20 cellular contexts compared by ENCODE assay signal in the genomic region with DNA sequence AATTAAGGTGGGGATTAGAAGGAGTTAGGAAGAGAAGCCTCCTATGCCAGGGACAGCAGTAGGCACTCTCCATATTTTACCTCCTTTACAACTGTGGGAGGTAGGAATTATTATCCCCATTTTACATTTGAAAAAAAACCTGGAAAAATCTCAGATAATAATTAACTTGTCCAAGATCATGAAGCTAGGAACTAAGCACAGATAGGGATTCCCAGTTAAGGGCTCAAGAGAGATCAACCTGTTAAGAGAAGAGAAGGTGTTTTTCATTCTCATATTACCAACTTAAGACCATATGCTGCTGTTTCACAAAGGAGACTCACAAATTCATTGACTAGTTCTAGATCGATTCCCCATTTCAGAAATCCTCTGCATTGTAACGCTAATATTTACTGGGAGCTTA. TPM values are rescaled to one million over a fixed set of nuclear protein-coding genes. Genes with fewer than 3 reads are reported as not detected.
DNase-seq lines count a peak whose midpoint lies in the region; ATAC-seq, FAIRE-seq and TF ChIP-seq lines count a peak whose summit lies in the region.
"Had no signal": no experiment of that assay in that cellular context is flagged by ENCODE, and none has a peak within 500 bp of the region (broad histone marks: within the 10 kb centered on the region; RNA-seq: fewer than 3 reads in every experiment).

No MANE protein-coding gene starts in this region.

- WGBS in H9 (ENCODE audit: extremely low coverage, insufficient read length, low lambda C conversion rate): no CpG with 5 or more reads among the region's 2 CpGs

- peak overlapping the region; percentile 55 for H3K4me2 ChIP-seq in H9 (ENCODE audit: insufficient read depth, insufficient read length, low read length)
- H3K4me2 ChIP-seq in keratinocyte (ENCODE audit: control insufficient read depth, extremely low read depth, insufficient read depth, low read depth, low read length): peak overlapping the region; percentile 71
- H3K4me2 ChIP-seq in skeletal muscle satellite cell (ENCODE audit: low read length): peak overlapping the region; percentile 14

- H3K14ac ChIP-seq in H9 (ENCODE audit: insufficient read depth, low read length): no peak overlapping the region

- H3K4me1 ChIP-seq in H9 (ENCODE audit: insufficient read depth, low read length) (peaks cover 6% of the 10 kb centered on the region; the same call in 1 of the 2 replicates), keratinocyte (ENCODE audit: control insufficient read depth, extremely low read depth, insufficient read depth, low read length) (peaks cover 13% of the 10 kb centered on the region), skeletal muscle satellite cell (ENCODE audit: control insufficient read depth, insufficient read depth, low read length) (peaks cover 29% of the 10 kb centered on the region)

- no peaks in the 10 kb centered on the region; the same call in 1 of the 2 replicates for H3K27me3 Mint-ChIP-seq in H9 (ENCODE audit: low read depth)
- H3K27me3 Mint-ChIP-seq in stimulated activated naive B cell treated with anti-CD40 and anti-IgM and Interleukin-4, amounts not matched to agents 10 μg/mL and 1 μg/mL and 100 μg/mL, for 72 hours: peaks cover 0 to 5% of the 10 kb centered on the region in 2 donors
- H3K27me3 Mint-ChIP-seq: activated naive CD8-positive, alpha-beta T cell treated with anti-CD3 and anti-CD28 coated beads, Interleukin-2, amount 50 U/mL, for 24 hours had no signal

- no peak overlapping the region for H3T11ph ChIP-seq in H9 (ENCODE audit: low read length)

- DNase-seq in H9 (no peak), keratinocyte (ENCODE audit: low read depth, low spot score) (no peak), AG08396 (ENCODE audit: low spot score) (no peak), HEK293T (ENCODE audit: extremely low spot score) (no peak)
- no peak for DNase-seq in stimulated activated naive B cell treated with anti-CD40 and anti-IgM and Interleukin-4, amounts not matched to agents 10 μg/mL and 1 μg/mL and 100 μg/mL, for 72 hours
- DNase-seq in stimulated activated CD4-positive, alpha-beta T cell treated with anti-CD3 and anti-CD28 coated beads, Interleukin-4, amount 100 ng/mL, for 24 hours: no peak
- DNase-seq: activated CD4-positive, alpha-beta T cell treated with anti-CD3 and anti-CD28 coated beads, Interleukin-2, amount 50 U/mL, for 4 hours; activated effector memory CD4-positive, alpha-beta T cell treated with anti-CD3 and anti-CD28 coated beads, Interleukin-2, amount 50 U/mL, for 16 hours; activated naive CD8-positive, alpha-beta T cell treated with anti-CD3 and anti-CD28 coated beads, Interleukin-2, amount 50 U/mL, for 24 hours; brain microvascular endothelial cell; CD4-positive, CD25-positive, alpha-beta regulatory T cell; kidney; naive thymus-derived CD4-positive, alpha-beta T cell had no signal

- H2AFZ ChIP-seq in H9 (ENCODE audit: low read length) (no peak overlapping the region), keratinocyte (ENCODE audit: control insufficient read depth, low read length) (peak overlapping the region; percentile 40)

- H4K20me1 ChIP-seq in H9 (ENCODE audit: control insufficient read depth, insufficient read depth, insufficient read length) (no peaks in the 10 kb centered on the region), keratinocyte (ENCODE audit: control insufficient read depth, extremely low read depth, insufficient read depth, low read length) (no peaks in the 10 kb centered on the region)

- no peak overlapping the region for H2BK15ac ChIP-seq in H9 (ENCODE audit: low read depth, low read length)

- peak overlapping the region in 2 of 3 experiments; percentile 68 to 91; a peak in 3 of 7 replicates for H3K27ac Mint-ChIP-seq in H9
- no peak overlapping the region for H3K27ac Mint-ChIP-seq in stimulated activated naive B cell treated with anti-CD40 and anti-IgM and Interleukin-4, amounts not matched to agents 10 μg/mL and 1 μg/mL and 100 μg/mL, for 72 hours
- H3K27ac Mint-ChIP-seq: activated naive CD8-positive, alpha-beta T cell treated with anti-CD3 and anti-CD28 coated beads, Interleukin-2, amount 50 U/mL, for 24 hours; CD4-positive, CD25-positive, alpha-beta regulatory T cell; naive thymus-derived CD4-positive, alpha-beta T cell; stimulated activated memory B cell treated with anti-CD40 and anti-IgM and Interleukin-4, amounts not matched to agents 10 μg/mL and 1 μg/mL and 100 μg/mL, for 72 hours had no signal

- peaks cover 30 to 41% of the 10 kb centered on the region in 2 experiments for H3K4me1 Mint-ChIP-seq in H9
- H3K4me1 Mint-ChIP-seq in stimulated activated naive B cell treated with anti-CD40 and anti-IgM and Interleukin-4, amounts not matched to agents 10 μg/mL and 1 μg/mL and 100 μg/mL, for 72 hours: no peaks in the 10 kb centered on the region
- H3K4me1 Mint-ChIP-seq: activated naive CD8-positive, alpha-beta T cell treated with anti-CD3 and anti-CD28 coated beads, Interleukin-2, amount 50 U/mL, for 24 hours; CD4-positive, CD25-positive, alpha-beta regulatory T cell; stimulated activated memory B cell treated with anti-CD40 and anti-IgM and Interleukin-4, amounts not matched to agents 10 μg/mL and 1 μg/mL and 100 μg/mL, for 72 hours had no signal

- H3K18ac ChIP-seq in H9 (ENCODE audit: insufficient read length, low read depth, low read length): no peak overlapping the region

- no peak overlapping the region for H2BK12ac ChIP-seq in H9 (ENCODE audit: insufficient read length, low read depth, low read length)

- H3K36me3 ChIP-seq in keratinocyte (ENCODE audit: control insufficient read depth in 2 of 2, extremely low read depth in 1 of 2, insufficient read depth in 2 of 2, low read length in 2 of 2) (peaks cover 4 to 6% of the 10 kb centered on the region in 2 experiments), skeletal muscle satellite cell (ENCODE audit: insufficient read depth, low read length) (no peaks in the 10 kb centered on the region)
- H3K36me3 ChIP-seq: brain microvascular endothelial cell had no signal

- H3K9me3 Mint-ChIP-seq in H9: peaks cover 8 to 11% of the 10 kb centered on the region in 2 experiments
- peaks cover 8 to 9% of the 10 kb centered on the region in 2 donors for H3K9me3 Mint-ChIP-seq in stimulated activated naive B cell treated with anti-CD40 and anti-IgM and Interleukin-4, amounts not matched to agents 10 μg/mL and 1 μg/mL and 100 μg/mL, for 72 hours

- TF ChIP-seq CTCF in H9 (conservative IDR thresholded peaks at IDR 0.05) (no peak), VCaP (conservative IDR thresholded peaks at IDR 0.05) (no peak), keratinocyte (optimal IDR thresholded peaks at IDR 0.05 in 1 of 3, IDR thresholded peaks at IDR 0.05 in 1 of 3, conservative IDR thresholded peaks at IDR 0.05 in 1 of 3; ENCODE audit: extremely low read depth in 1 of 3, insufficient read depth in 2 of 3, low read length in 3 of 3) (no peak)

- H3K9ac ChIP-seq in H9 (ENCODE audit: extremely low read depth, insufficient read length, low read length) (no peak overlapping the region), keratinocyte (ENCODE audit: control insufficient read depth, extremely low read depth, insufficient read depth, low read length) (no peak overlapping the region), skeletal muscle satellite cell (ENCODE audit: low read depth, low read length) (no peak overlapping the region)

- no peak overlapping the region for H2AK5ac ChIP-seq in H9 (ENCODE audit: insufficient read length, low read length)

- H3K36me3 Mint-ChIP-seq in H9 (ENCODE audit: insufficient read depth in 1 of 3, low read depth in 3 of 3): peaks cover under 1 to 11% (median 4%) of the 10 kb centered on the region in 3 experiments; a peak in 4 of 7 replicates
- peaks cover 0 to 3% of the 10 kb centered on the region in 2 donors for H3K36me3 Mint-ChIP-seq in stimulated activated naive B cell treated with anti-CD40 and anti-IgM and Interleukin-4, amounts not matched to agents 10 μg/mL and 1 μg/mL and 100 μg/mL, for 72 hours
- H3K36me3 Mint-ChIP-seq: CD4-positive, CD25-positive, alpha-beta regulatory T cell; stimulated activated memory B cell treated with anti-CD40 and anti-IgM and Interleukin-4, amounts not matched to agents 10 μg/mL and 1 μg/mL and 100 μg/mL, for 72 hours had no signal

- H4K5ac ChIP-seq in H9 (ENCODE audit: insufficient read length, low read depth, low read length): no peak overlapping the region

- H2BK5ac ChIP-seq in H9 (ENCODE audit: insufficient read length, low read length): no peak overlapping the region

- no peak overlapping the region for H3K56ac ChIP-seq in H9 (ENCODE audit: insufficient read length, low read depth, low read length)

- no peak overlapping the region for H3K23ac ChIP-seq in H9 (ENCODE audit: insufficient read length, low read depth, low read length)

- no peak overlapping the region for H4K8ac ChIP-seq in H9 (replicated peaks; ENCODE audit: insufficient read length, low read depth, low read length)

- peak overlapping the region; percentile 62 for H3K27ac ChIP-seq in H9 (ENCODE audit: insufficient read length, low read depth, low read length)
- peak overlapping the region; percentile 72 for H3K27ac ChIP-seq in VCaP
- peak overlapping the region; percentile 46 for H3K27ac ChIP-seq in keratinocyte (ENCODE audit: control insufficient read depth, insufficient read depth, low read length)
- H3K27ac ChIP-seq: brain microvascular endothelial cell had no signal

- no peaks in the 10 kb centered on the region for H3K9me1 ChIP-seq in keratinocyte (ENCODE audit: control insufficient read depth, extremely low read depth, insufficient read depth, low read length)

- no peak overlapping the region for H3K4ac ChIP-seq in H9 (ENCODE audit: low read depth, low read length)

- H3K79me2 ChIP-seq in H9 (ENCODE audit: insufficient read depth, low read length): no peaks in the 10 kb centered on the region
- peaks cover 33% of the 10 kb centered on the region for H3K79me2 ChIP-seq in keratinocyte (ENCODE audit: control insufficient read depth, insufficient read depth, low read length)

- H4K91ac ChIP-seq in H9 (ENCODE audit: insufficient read length, low read depth, low read length): no peak overlapping the region

- ATAC-seq in stimulated activated naive B cell treated with anti-CD40 and anti-IgM and Interleukin-4, amounts not matched to agents 10 μg/mL and 1 μg/mL and 100 μg/mL, for 72 hours (replicated peaks): no peak
- ATAC-seq: activated naive CD8-positive, alpha-beta T cell treated with anti-CD3 and anti-CD28 coated beads, Interleukin-2, amount 50 U/mL, for 24 hours; naive thymus-derived CD4-positive, alpha-beta T cell; stimulated activated memory B cell treated with anti-CD40 and anti-IgM and Interleukin-4, amounts not matched to agents 10 μg/mL and 1 μg/mL and 100 μg/mL, for 72 hours had no signal

- H3K27me3 ChIP-seq in H9 (ENCODE audit: insufficient read depth, low read length) (no peaks in the 10 kb centered on the region), keratinocyte (ENCODE audit: control insufficient read depth, extremely low read depth, insufficient read depth, low read length) (peaks cover 2% of the 10 kb centered on the region), skeletal muscle satellite cell (ENCODE audit: control insufficient read depth, insufficient read depth, low read length) (peaks cover 7% of the 10 kb centered on the region)
- H3K27me3 ChIP-seq: brain microvascular endothelial cell had no signal

- peak overlapping the region in 1 of 3 experiments; percentile 29 for H3K4me3 ChIP-seq in keratinocyte (ENCODE audit: control insufficient read depth in 2 of 3, extremely low read depth in 1 of 3, insufficient read depth in 2 of 3, low read depth in 1 of 3, low read length in 3 of 3)
- no peak overlapping the region for H3K4me3 ChIP-seq in skeletal muscle satellite cell (ENCODE audit: low read length)

- dilution Hi-C loops in keratinocyte (cut with MboI; ENCODE audit: extremely low pct_ligation_motif_present, low sequenced_read_pairs): no loop called here

- peaks cover 7% of the 10 kb centered on the region for H3K23me2 ChIP-seq in H9 (ENCODE audit: insufficient read length, low read depth, low read length, poor library complexity, severe bottlenecking)

- FAIRE-seq in keratinocyte (lab: Jason Lieb, UNC): peak; percentile 46
- FAIRE-seq: endometrium, GM12891, H54, kidney had no signal

- POLR2A ChIA-PET in HEK293T (lab: Yijun Ruan, JAX): no interaction called here

- CTCF ChIA-PET in HEK293T (lab: Yijun Ruan, JAX): no interaction called here

- no peaks in the 10 kb centered on the region for H3K9me3 ChIP-seq in H9 (ENCODE audit: control insufficient read depth, low read depth, low read length)
- peaks cover 4% of the 10 kb centered on the region for H3K9me3 ChIP-seq in keratinocyte (ENCODE audit: control insufficient read depth, low read depth, low read length)
- peaks cover 9% of the 10 kb centered on the region for H3K9me3 ChIP-seq in skeletal muscle satellite cell (replicated peaks; ENCODE audit: low read length)

- no peak overlapping the region for H2BK20ac ChIP-seq in H9 (ENCODE audit: low read depth, low read length, poor library complexity, severe bottlenecking)

- H3K4me3 Mint-ChIP-seq in H9: no peak overlapping the region
- H3K4me3 Mint-ChIP-seq in stimulated activated naive B cell treated with anti-CD40 and anti-IgM and Interleukin-4, amounts not matched to agents 10 μg/mL and 1 μg/mL and 100 μg/mL, for 72 hours: no peak overlapping the region
- H3K4me3 Mint-ChIP-seq: activated naive CD8-positive, alpha-beta T cell treated with anti-CD3 and anti-CD28 coated beads, Interleukin-2, amount 50 U/mL, for 24 hours; CD4-positive, CD25-positive, alpha-beta regulatory T cell; naive thymus-derived CD4-positive, alpha-beta T cell; stimulated activated memory B cell treated with anti-CD40 and anti-IgM and Interleukin-4, amounts not matched to agents 10 μg/mL and 1 μg/mL and 100 μg/mL, for 72 hours had no signal

- H2BK120ac ChIP-seq in H9 (ENCODE audit: low read depth, low read length, poor library complexity, severe bottlenecking): no peak overlapping the region

- H3K79me1 ChIP-seq in H9 (ENCODE audit: insufficient read depth, low read depth, low read length, poor library complexity, severe bottlenecking): no peaks in the 10 kb centered on the region

RNA-seq across cellular contexts. Expression of gene FAM47E, which starts 16.1 kb away (rescaled TPM):
- 1.0 and 2.0 TPM in 2 replicates for total RNA-seq in H9 (2021)
- polyA plus RNA-seq in keratinocyte: 0.16 to 0.29 TPM (median 0.28 TPM) in 3 replicates
- polyA plus RNA-seq in keratinocyte (2011; ENCODE audit: low read depth): not detected
- polyA plus RNA-seq in keratinocyte (2011; cell fraction: cytosol; rRNA removed): 0.16 TPM in 1 of 2 replicates, not detected in the other
- 0.05 and 0.48 TPM in 2 replicates for polyA plus RNA-seq in keratinocyte (2011; cell fraction: nucleus; rRNA removed)
- polyA plus RNA-seq in keratinocyte (2012; ENCODE audit: low replicate concordance): 0.39 TPM in 1 of 2 replicates, not detected in the other
- 0.10 TPM in 1 of 3 replicates, not detected in the others for polyA minus RNA-seq in keratinocyte
- polyA minus RNA-seq in keratinocyte (2011; cell fraction: cytosol; rRNA and poly(A)+ RNA removed): not detected
- polyA minus RNA-seq in keratinocyte (2011; cell fraction: nucleus; rRNA and poly(A)+ RNA removed): not detected in 2 replicates
- under 0.01 TPM in 1 of 2 replicates, not detected in the other for total RNA-seq in skeletal muscle satellite cell (2012; rRNA removed)
- total RNA-seq: T-helper 1 cell treated with Interleukin-12 subunit alpha and Interleukin-12 subunit beta and Interleukin-4 antibody, amounts not matched to agents 30 ng/mL and 1 ng/mL, for 36 hours had no signal

RNA-seq across cellular contexts. Expression of gene SCARB2, which starts 21.8 kb away (rescaled TPM):
- 35.4 and 36.4 TPM in 2 replicates for total RNA-seq in H9 (2021)
- polyA plus RNA-seq in keratinocyte: 47.4 to 78.8 TPM (median 72.2 TPM) in 3 replicates
- 51.2 TPM for polyA plus RNA-seq in keratinocyte (2011; ENCODE audit: low read depth)
- 31.5 and 56.8 TPM in 2 replicates for polyA plus RNA-seq in keratinocyte (2011; cell fraction: cytosol; rRNA removed)
- polyA plus RNA-seq in keratinocyte (2011; cell fraction: nucleus; rRNA removed): 108 and 110 TPM in 2 replicates
- 43.7 and 74.5 TPM in 2 replicates for polyA plus RNA-seq in keratinocyte (2012; ENCODE audit: low replicate concordance)
- polyA minus RNA-seq in keratinocyte: 36.4 to 124 TPM (median 114 TPM) in 3 replicates
- polyA minus RNA-seq in keratinocyte (2011; cell fraction: cytosol; rRNA and poly(A)+ RNA removed): 65.6 TPM
- polyA minus RNA-seq in keratinocyte (2011; cell fraction: nucleus; rRNA and poly(A)+ RNA removed): 95.4 and 181 TPM in 2 replicates
- total RNA-seq in skeletal muscle satellite cell (2012; rRNA removed): 112 and 123 TPM in 2 replicates

Comparison
In these comparisons a context has a peak if more than half of its experiments do, and no peak if none do; other contexts are left out.
1. H3K4me2 ChIP-seq: peak in every context shown above with its lines; median percentile 71 in keratinocyte; 55 in H9; 14 in skeletal muscle satellite cell.